Comparison of ENCODE assay signal across 1 cellular context in genomic region chr22:43237280-43237679, GRCh38.
TF ChIP-seq lines count a peak whose summit lies in the region.

No MANE protein-coding gene starts in this region.

TF ChIP-seq in H1, 55 proteins besides CTCF, POLR2A, EP300 and RAD21:
- TF ChIP-seq SIRT6 (IDR thresholded peaks at IDR 0.05; ENCODE audit: low read length) (no peak), SAP30 (IDR thresholded peaks at IDR 0.05; ENCODE audit: insufficient read depth, insufficient replicate concordance, low read length) (no peak), EZH2 (IDR thresholded peaks at IDR 0.05; ENCODE audit: low read depth, low read length, severe bottlenecking) (no peak), KDM5A (IDR thresholded peaks at IDR 0.05; ENCODE audit: low read length) (no peak), NRF1 (IDR thresholded peaks at IDR 0.05; ENCODE audit: low read depth, low read length) (no peak), KDM4A (IDR thresholded peaks at IDR 0.05; ENCODE audit: low read depth, low read length, severe bottlenecking) (no peak), NANOG (IDR thresholded peaks at IDR 0.05; ENCODE audit: insufficient read depth, low read depth, low read length, poor library complexity, severe bottlenecking) (no peak), CREB1 (IDR thresholded peaks at IDR 0.05) (no peak), BACH1 (IDR thresholded peaks at IDR 0.05; ENCODE audit: low read length) (no peak), TEAD4 (IDR thresholded peaks at IDR 0.05; ENCODE audit: low read depth, low read length) (no peak), FOSL1 (IDR thresholded peaks at IDR 0.05; ENCODE audit: insufficient read depth, low read depth, low read length) (no peak), TBP (IDR thresholded peaks at IDR 0.05; ENCODE audit: low read depth, low read length) (no peak), CEBPB (IDR thresholded peaks at IDR 0.05; ENCODE audit: low read depth, low read length) (no peak), RXRA (IDR thresholded peaks at IDR 0.05; ENCODE audit: insufficient read depth, low read depth, low read length) (no peak)
